Comparison of ENCODE assay signal across 1 cellular context in genomic region chrX:51404445-51404844, GRCh38.
TF ChIP-seq lines count a peak whose summit lies in the region.

No MANE protein-coding gene starts in this region.

TF ChIP-seq in IMR-90, 13 proteins besides CTCF, POLR2A, EP300 and RAD21:
- TF ChIP-seq USF2 (IDR thresholded peaks at IDR 0.05; ENCODE audit: low read depth, low read length) (no peak), RCOR1 (IDR thresholded peaks at IDR 0.05; ENCODE audit: insufficient replicate concordance, low read length) (no peak), MAZ (IDR thresholded peaks at IDR 0.05; ENCODE audit: borderline replicate concordance, low read depth, low read length) (no peak), MAFK (IDR thresholded peaks at IDR 0.05; ENCODE audit: low read depth, low read length) (peak; percentile 51; the same call in 1 of the 2 replicates), BHLHE40 (IDR thresholded peaks at IDR 0.05; ENCODE audit: low read depth, low read length) (no peak), MXI1 (IDR thresholded peaks at IDR 0.05; ENCODE audit: borderline replicate concordance, low read depth, low read length) (no peak)
